In genomic region chr14:68110989-68111704, GRCh38 we compare ENCODE assay signal across 1 cellular context.
TF ChIP-seq lines count a peak whose summit lies in the region.

No MANE protein-coding gene starts in this region.

TF ChIP-seq in A549, 52 proteins besides CTCF, POLR2A, EP300 and RAD21 (continued from another document):
- no peak for TF ChIP-seq REST (IDR thresholded peaks at IDR 0.05)
- TF ChIP-seq ELK1 (IDR thresholded peaks at IDR 0.05; ENCODE audit: low read depth, low read length) = no peak
